8 cellular contexts compared by ENCODE assay signal in genomic region chr1:183185941-183186490, GRCh38. TPM values are rescaled to one million over a fixed set of nuclear protein-coding genes. Genes with fewer than 3 reads are reported as not detected.
DNase-seq lines count a peak whose midpoint lies in the region; ATAC-seq and TF ChIP-seq lines count a peak whose summit lies in the region.

TSS of gene LAMC2 (plus strand) at chr1:183186264. CDS start at chr1:183186353, 89 bp downstream.

- TF ChIP-seq POLR2A in right lobe of liver (IDR thresholded peaks at IDR 0.05), result no peak

- peaks cover 0 to 5% (median 0%) of the 10 kb centered on the region in 4 donors for H3K4me1 ChIP-seq in right lobe of liver

- intact Hi-C loops in CD4-positive, alpha-beta T cell (cut with DNase I, micrococcal nuclease), result no loop called here
- intact Hi-C loops in right lobe of liver (cut with DNase I), result no loop called here

- H3K27me3 Mint-ChIP-seq in CD4-positive, alpha-beta T cell, result peaks cover 52% of the 10 kb centered on the region
- H3K27me3 Mint-ChIP-seq in type B pancreatic cell, result peaks cover 15% of the 10 kb centered on the region

- ATAC-seq in CD4-positive, alpha-beta T cell (ENCODE audit: poor library complexity), result peak; percentile 32
- peak; percentile 34 to 79 (median 61) for ATAC-seq in right lobe of liver

- H3K4me3 Mint-ChIP-seq in CD4-positive, alpha-beta T cell, result no peak within 1 kb of the TSS
- H3K4me3 Mint-ChIP-seq in type B pancreatic cell, result peak within 1 kb of the TSS; percentile 93

- CTCF ChIA-PET in CD4-positive, alpha-beta T cell (lab: Charles Lee), result no interaction called here

- H3K9me3 Mint-ChIP-seq in CD4-positive, alpha-beta T cell, result no peaks in the 10 kb centered on the region
- no peaks in the 10 kb centered on the region for H3K9me3 Mint-ChIP-seq in type B pancreatic cell

- WGBS in right lobe of liver (ENCODE audit: insufficient coverage, low coverage, low lambda C conversion rate, missing lambda C conversion rate), result 13% methylated on average over 19 of the region's 30 CpGs

- peaks cover 30% of the 10 kb centered on the region for H3K27me3 ChIP-seq in CD4-positive, alpha-beta T cell (ENCODE audit: control insufficient read depth, insufficient read depth, low read length)
- H3K27me3 ChIP-seq in right lobe of liver, result no peaks in the 10 kb centered on the region

- no peaks in the 10 kb centered on the region for H3K36me3 Mint-ChIP-seq in CD4-positive, alpha-beta T cell (ENCODE audit: low read depth)
- no peaks in the 10 kb centered on the region for H3K36me3 Mint-ChIP-seq in type B pancreatic cell

- peak within 1 kb of the TSS in 1 of 3 donors; percentile 3 for H3K4me3 ChIP-seq in right lobe of liver

- POLR2A ChIA-PET in CD4-positive, alpha-beta T cell (lab: Charles Lee), result no interaction called here

- no peaks in the 10 kb centered on the region for H3K9me3 ChIP-seq in CD4-positive, alpha-beta T cell (ENCODE audit: control insufficient read depth, low read length)
- no peaks in the 10 kb centered on the region for H3K9me3 ChIP-seq in right lobe of liver

- no peak within 1 kb of the TSS for H3K27ac Mint-ChIP-seq in CD4-positive, alpha-beta T cell
- peak within 1 kb of the TSS; percentile 89 for H3K27ac Mint-ChIP-seq in type B pancreatic cell

- no peak for TF ChIP-seq CTCF in CD4-positive, alpha-beta T cell (IDR thresholded peaks at IDR 0.05)
- TF ChIP-seq CTCF in right lobe of liver (IDR thresholded peaks at IDR 0.05) (peak in 1 of 4 donors; percentile 5), type B pancreatic cell (conservative IDR thresholded peaks at IDR 0.05) (peak; percentile 59)

- H3K27ac ChIP-seq in CD4-positive, alpha-beta T cell (ENCODE audit: low read depth, low read length), result no peak within 1 kb of the TSS
- no peak within 1 kb of the TSS for H3K27ac ChIP-seq in caudate nucleus (ENCODE audit: low read depth, low read length)
- H3K27ac ChIP-seq in right lobe of liver, result no peak within 1 kb of the TSS

- H3K4me1 Mint-ChIP-seq in CD4-positive, alpha-beta T cell (ENCODE audit: low read depth), result peaks cover 1% of the 10 kb centered on the region
- H3K4me1 Mint-ChIP-seq in type B pancreatic cell (ENCODE audit: unreplicated experiment), result peaks cover 12% of the 10 kb centered on the region

- DNase-seq in CD4-positive, alpha-beta T cell, result no peak
- DNase-seq in NCI-H2029 (lab: John Stamatoyannopoulos, UW) (peak; percentile 44), caudate nucleus (lab: John Stamatoyannopoulos, UW) (peak in 36 of 61 donors; percentile 2 to 73 (median 24)), right lobe of liver (peak in 1 of 3 donors; percentile 27), type B pancreatic cell (ENCODE audit: extremely low spot score, unreplicated experiment) (peak; percentile 79), superior temporal gyrus (ENCODE audit: extremely low spot score) (no peak), NCI-H82 treated with DMSO at 0.1 percent for 48 hours (lab: John Stamatoyannopoulos, UW; ENCODE audit: unreplicated experiment) (no peak)
- DNase-seq in activated CD4-positive, alpha-beta T cell treated with anti-CD3 and anti-CD28 coated beads for 1 hour, result no peak

- no peaks in the 10 kb centered on the region for H3K36me3 ChIP-seq in right lobe of liver

RNA-seq across cellular contexts. Expression of gene LAMC2, which starts in this region (rescaled TPM):
- total RNA-seq in CD4-positive, alpha-beta T cell, result not detected
- total RNA-seq in right lobe of liver (1 to 10 TPM in 2 of 6 experiments, under 1 TPM in 4; 0.17 to 1.5 (median 0.49) TPM), type B pancreatic cell (ENCODE audit: low replicate concordance) (14.8 and 33.5 TPM in 2 replicates)

Comparison
In these comparisons a context has a peak if more than half of its experiments do, and no peak if none do; other contexts are left out.
1. Peak in ATAC-seq in CD4-positive, alpha-beta T cell; RNA of the gene not detected or under 1 TPM.
2. DNase-seq: peak in NCI-H2029 (single experiment), caudate nucleus (36 of 61) and type B pancreatic cell (single experiment); none in CD4-positive, alpha-beta T cell (0 of 10), superior temporal gyrus (single experiment), activated CD4-positive, alpha-beta T cell treated with anti-CD3 and anti-CD28 coated beads for 1 hour (single experiment) and NCI-H82 treated with DMSO at 0.1 percent for 48 hours (single experiment).